Comparison of ENCODE assay signal across 18 cellular contexts in the genomic region with DNA sequence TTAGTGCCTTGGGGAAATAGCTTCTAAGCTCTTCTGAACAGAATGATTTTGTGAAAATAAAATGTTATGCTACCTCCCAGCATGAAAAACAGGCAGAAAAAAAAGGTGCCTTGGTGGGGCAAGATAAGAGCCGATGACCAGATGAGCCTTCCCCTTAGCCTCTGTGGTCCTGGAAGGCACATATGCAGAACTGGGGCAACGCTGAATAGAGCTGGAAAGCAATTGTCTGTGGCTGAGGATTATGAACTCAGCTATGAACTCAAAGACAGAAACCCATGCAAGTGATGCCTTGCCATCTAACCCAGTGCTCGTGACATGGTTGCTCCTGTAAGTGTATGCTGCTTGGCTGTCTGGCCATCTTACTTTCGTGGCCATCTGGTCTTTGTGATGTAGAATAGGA.
DNase-seq lines count a peak whose midpoint lies in the region; ATAC-seq, FAIRE-seq and TF ChIP-seq lines count a peak whose summit lies in the region.
"Had no signal": no experiment of that assay in that cellular context is flagged by ENCODE, and none has a peak within 500 bp of the region (broad histone marks: within the 10 kb centered on the region; RNA-seq: fewer than 3 reads in every experiment).

No MANE protein-coding gene starts in this region.

- WGBS in SK-N-SH (ENCODE audit: low lambda C conversion rate): 92% methylated on average over 4 of the region's 4 CpGs
- WGBS in mesenchymal stem cell: 92% methylated on average over 4 of the region's 4 CpGs

- CTCF ChIA-PET in SK-N-SH (lab: Yijun Ruan, JAX): interaction anchor here (0.9 to 1.8 kb wide), 4 partner anchors 11 to 240 kb away, joined by 3 to 7 read pairs (median 4); no protein-coding TSS in a partner anchor

- H3K27me3 ChIP-seq in SK-N-SH (ENCODE audit: insufficient read depth) (no peaks in the 10 kb centered on the region), bronchial epithelial cell (ENCODE audit: control insufficient read depth, insufficient read depth, low read length) (no peaks in the 10 kb centered on the region), mesenchymal stem cell (ENCODE audit: control insufficient read depth in 1 of 2, insufficient read depth in 1 of 2, low read length in 2 of 2) (no peaks in the 10 kb centered on the region)
- H3K27me3 ChIP-seq: BLaER1 had no signal

- peak; percentile 43 for FAIRE-seq in bronchial epithelial cell (lab: Jason Lieb, UNC)
- FAIRE-seq: G401.6, GM12892, GM18507 had no signal

- H3K79me2 ChIP-seq in SK-N-SH (ENCODE audit: insufficient read depth): no peaks in the 10 kb centered on the region

- no peak for TF ChIP-seq RAD21 in SK-N-SH (IDR thresholded peaks at IDR 0.05; ENCODE audit: low read length)

- TF ChIP-seq CTCF in SK-N-SH (IDR thresholded peaks at IDR 0.05) (no peak), bronchial epithelial cell (IDR thresholded peaks at IDR 0.05; ENCODE audit: insufficient read depth, low read length, severe bottlenecking) (no peak)

- H4K20me1 ChIP-seq in SK-N-SH (ENCODE audit: insufficient read depth): no peaks in the 10 kb centered on the region
- H4K20me1 ChIP-seq: BLaER1 had no signal

- peaks cover 36% of the 10 kb centered on the region for H3F3A ChIP-seq in SK-N-SH (replicated peaks; ENCODE audit: insufficient read depth)

- H3K14ac ChIP-seq in mesenchymal stem cell (ENCODE audit: low read length in 2 of 2): no peak overlapping the region

- no peak overlapping the region for H2AK5ac ChIP-seq in mesenchymal stem cell (ENCODE audit: low read length, severe bottlenecking)

- peak overlapping the region; percentile 2 to 50 for H2BK12ac ChIP-seq in mesenchymal stem cell (ENCODE audit: low read length in 2 of 2)

- peak overlapping the region; percentile 37 to 44 for H3K18ac ChIP-seq in mesenchymal stem cell (ENCODE audit: low read depth in 1 of 2, low read length in 2 of 2)

- ATAC-seq in SK-N-SH treated with all-trans-retinoic acid at 6 μM for 48 hours (no peak), HG03571 (IDR thresholded peaks at IDR 0.05; ENCODE audit: unreplicated experiment) (no peak)
- ATAC-seq: CD8-positive, alpha-beta T cell had no signal

- no peak overlapping the region for H2BK120ac ChIP-seq in mesenchymal stem cell (ENCODE audit: low read depth, low read length)

- DNase-seq in SK-N-SH (no peak), bronchial epithelial cell (ENCODE audit: low read depth) (no peak), mesenchymal stem cell (no peak), NCI-H69 (lab: John Stamatoyannopoulos, UW) (no peak), posterior vena cava (ENCODE audit: low spot score) (no peak), H4 (ENCODE audit: low spot score) (no peak)
- DNase-seq: 8988T; Calu3; CD8-positive, alpha-beta T cell; GOT3; HCEC 1CT had no signal

- H3K23ac ChIP-seq in mesenchymal stem cell (ENCODE audit: low read length in 2 of 2): no peak overlapping the region

- peaks cover 1% of the 10 kb centered on the region for H3K79me1 ChIP-seq in mesenchymal stem cell (replicated peaks; ENCODE audit: low read length, poor library complexity, severe bottlenecking)

- TF ChIP-seq EP300 in SK-N-SH (IDR thresholded peaks at IDR 0.05; ENCODE audit: borderline replicate concordance in 1 of 2, low read depth in 1 of 2, low read length in 1 of 2): no peak

- no peaks in the 10 kb centered on the region for H3K9me3 ChIP-seq in SK-N-SH
- no peaks in the 10 kb centered on the region for H3K9me3 ChIP-seq in mesenchymal stem cell (ENCODE audit: control insufficient read depth, low read length)
- H3K9me3 ChIP-seq: BLaER1 had no signal

- H3K4me2 ChIP-seq in SK-N-SH (no peak overlapping the region), mesenchymal stem cell (ENCODE audit: low read length, poor library complexity, severe bottlenecking) (no peak overlapping the region)
- H3K4me2 ChIP-seq: BLaER1, KMS-11 had no signal

- H3K9ac ChIP-seq in SK-N-SH (no peak overlapping the region), mesenchymal stem cell (ENCODE audit: low read length) (no peak overlapping the region)
- H3K9ac ChIP-seq: BLaER1, KMS-11 had no signal

- H4K8ac ChIP-seq in mesenchymal stem cell (ENCODE audit: low read length): no peak overlapping the region

- H3K4me1 ChIP-seq in SK-N-SH (ENCODE audit: control insufficient read depth in 1 of 2, insufficient read depth in 2 of 2, low read depth in 1 of 2, low read length in 1 of 2) (peaks cover 0 to 23% of the 10 kb centered on the region in 2 experiments), mesenchymal stem cell (ENCODE audit: control insufficient read depth, insufficient read depth, low read depth, low read length) (no peaks in the 10 kb centered on the region)
- H3K4me1 ChIP-seq: BLaER1 had no signal

- no peak overlapping the region for H2BK5ac ChIP-seq in mesenchymal stem cell (ENCODE audit: low read depth, low read length, poor library complexity, severe bottlenecking)

- H3K4me3 ChIP-seq in SK-N-SH (ENCODE audit: low read depth in 2 of 2, low read length in 1 of 2) (no peak overlapping the region), bronchial epithelial cell (ENCODE audit: low read depth, low read length) (no peak overlapping the region), mesenchymal stem cell (ENCODE audit: insufficient read depth in 1 of 2, low read depth in 1 of 2, low read length in 2 of 2) (no peak overlapping the region)
- H3K4me3 ChIP-seq: BLaER1 had no signal

- POLR2A ChIA-PET in SK-N-SH (lab: Yijun Ruan, JAX): no interaction called here

- peak overlapping the region; percentile 19 for H4K91ac ChIP-seq in mesenchymal stem cell (ENCODE audit: low read length)

- H3K9me2 ChIP-seq in SK-N-SH: no peaks in the 10 kb centered on the region

- intact Hi-C loops in posterior vena cava (cut with DNase I): no loop called here

- peak overlapping the region; percentile 11 to 93; a peak in 2 of 4 replicates for H3K27ac ChIP-seq in SK-N-SH (ENCODE audit: low read depth in 2 of 2, low read length in 1 of 2)
- H3K27ac ChIP-seq in mesenchymal stem cell (ENCODE audit: low read length, poor library complexity, severe bottlenecking): no peak overlapping the region
- H3K27ac ChIP-seq: BLaER1, KMS-11 had no signal

- H3K4ac ChIP-seq in mesenchymal stem cell (ENCODE audit: low read depth in 1 of 2, low read length in 2 of 2): peak overlapping the region in 1 of 2 experiments; percentile 40

- H2AFZ ChIP-seq in SK-N-SH (ENCODE audit: low read depth): no peak overlapping the region
- H2AFZ ChIP-seq in mesenchymal stem cell (ENCODE audit: low read depth, low read length): no peak overlapping the region

- H3K36me3 ChIP-seq in SK-N-SH (replicated peaks in 1 of 2; ENCODE audit: control insufficient read depth in 1 of 2, insufficient read depth in 2 of 2, low read length in 1 of 2): no peaks in the 10 kb centered on the region
- H3K36me3 ChIP-seq in bronchial epithelial cell (ENCODE audit: control insufficient read depth, insufficient read depth, low read length): peaks cover 8% of the 10 kb centered on the region
- no peaks in the 10 kb centered on the region for H3K36me3 ChIP-seq in mesenchymal stem cell (ENCODE audit: control insufficient read depth in 1 of 2, insufficient read depth in 2 of 2, low read depth in 1 of 2, low read length in 2 of 2)
- H3K36me3 ChIP-seq: BLaER1 had no signal

- H2BK15ac ChIP-seq in mesenchymal stem cell (ENCODE audit: low read depth, poor library complexity, severe bottlenecking): no peak overlapping the region

TF ChIP-seq in SK-N-SH, 30 proteins besides CTCF, POLR2A, EP300 and RAD21 (continues in another document):
- TF ChIP-seq NFIC (IDR thresholded peaks at IDR 0.05; ENCODE audit: borderline replicate concordance): no peak
- TF ChIP-seq JUND (IDR thresholded peaks at IDR 0.05): no peak
- TF ChIP-seq FOSL2 (IDR thresholded peaks at IDR 0.05; ENCODE audit: borderline replicate concordance, low read depth): no peak
- TF ChIP-seq ELF1 (IDR thresholded peaks at IDR 0.05): no peak
- no peak for TF ChIP-seq TAF1 (IDR thresholded peaks at IDR 0.05; ENCODE audit: borderline replicate concordance, low read depth, low read length)
- TF ChIP-seq TCF12 (IDR thresholded peaks at IDR 0.05): no peak
- TF ChIP-seq RFX5 (IDR thresholded peaks at IDR 0.05; ENCODE audit: low read length): no peak
- TF ChIP-seq MEF2A (IDR thresholded peaks at IDR 0.05; ENCODE audit: borderline replicate concordance, low read depth): no peak
- TF ChIP-seq GABPA (IDR thresholded peaks at IDR 0.05; ENCODE audit: low read depth): no peak
- TF ChIP-seq SMC3 (IDR thresholded peaks at IDR 0.05; ENCODE audit: low read depth, low read length): no peak
- TF ChIP-seq, protein P1, sequence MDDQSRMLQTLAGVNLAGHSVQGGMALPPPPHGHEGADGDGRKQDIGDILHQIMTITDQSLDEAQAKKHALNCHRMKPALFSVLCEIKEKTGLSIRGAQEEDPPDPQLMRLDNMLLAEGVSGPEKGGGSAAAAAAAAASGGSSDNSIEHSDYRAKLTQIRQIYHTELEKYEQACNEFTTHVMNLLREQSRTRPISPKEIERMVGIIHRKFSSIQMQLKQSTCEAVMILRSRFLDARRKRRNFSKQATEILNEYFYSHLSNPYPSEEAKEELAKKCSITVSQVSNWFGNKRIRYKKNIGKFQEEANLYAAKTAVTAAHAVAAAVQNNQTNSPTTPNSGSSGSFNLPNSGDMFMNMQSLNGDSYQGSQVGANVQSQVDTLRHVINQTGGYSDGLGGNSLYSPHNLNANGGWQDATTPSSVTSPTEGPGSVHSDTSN (IDR thresholded peaks at IDR 0.05): no peak

TF ChIP-seq in SK-N-SH treated with all-trans-retinoic acid at 6 μM for 48 hours, 23 proteins besides CTCF, POLR2A, EP300 and RAD21 (continues in another document):
- TF ChIP-seq ZFP30 (CRISPR knock-in tag; IDR thresholded peaks at IDR 0.05) (no peak), ZFP3 (CRISPR knock-in tag; IDR thresholded peaks at IDR 0.05) (no peak), ZNF8 (CRISPR knock-in tag; IDR thresholded peaks at IDR 0.05) (no peak)
- TF ChIP-seq, protein P2, sequence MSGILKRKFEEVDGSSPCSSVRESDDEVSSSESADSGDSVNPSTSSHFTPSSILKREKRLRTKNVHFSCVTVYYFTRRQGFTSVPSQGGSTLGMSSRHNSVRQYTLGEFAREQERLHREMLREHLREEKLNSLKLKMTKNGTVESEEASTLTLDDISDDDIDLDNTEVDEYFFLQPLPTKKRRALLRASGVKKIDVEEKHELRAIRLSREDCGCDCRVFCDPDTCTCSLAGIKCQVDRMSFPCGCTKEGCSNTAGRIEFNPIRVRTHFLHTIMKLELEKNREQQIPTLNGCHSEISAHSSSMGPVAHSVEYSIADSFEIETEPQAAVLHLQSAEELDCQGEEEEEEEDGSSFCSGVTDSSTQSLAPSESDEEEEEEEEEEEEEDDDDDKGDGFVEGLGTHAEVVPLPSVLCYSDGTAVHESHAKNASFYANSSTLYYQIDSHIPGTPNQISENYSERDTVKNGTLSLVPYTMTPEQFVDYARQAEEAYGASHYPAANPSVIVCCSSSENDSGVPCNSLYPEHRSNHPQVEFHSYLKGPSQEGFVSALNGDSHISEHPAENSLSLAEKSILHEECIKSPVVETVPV (CRISPR knock-in tag; IDR thresholded peaks at IDR 0.05): no peak
